21 cellular contexts compared by ENCODE assay signal in genomic region chr2:113967272-113967671, GRCh38.
DNase-seq lines count a peak whose midpoint lies in the region; ATAC-seq and TF ChIP-seq lines count a peak whose summit lies in the region.
"Had no signal": no experiment of that assay in that cellular context is flagged by ENCODE, and none has a peak within 500 bp of the region (broad histone marks: within the 10 kb centered on the region; RNA-seq: fewer than 3 reads in every experiment).

No MANE protein-coding gene starts in this region.

- H3K36me3 Mint-ChIP-seq in activated CD4-positive, alpha-beta T cell treated with anti-CD3 and anti-CD28 coated beads, Interleukin-2, amount 10 ng/mL, durations not matched to agents 24 days and 14 days (ENCODE audit: low read depth) = peaks cover 17% of the 10 kb centered on the region
- H3K36me3 Mint-ChIP-seq in activated CD4-positive, alpha-beta T cell treated with anti-CD3 and anti-CD28 coated beads, Interleukin-2, amount 10 ng/mL, durations not matched to agents 7 days and 5 days (ENCODE audit: low read depth) = peaks cover 28% of the 10 kb centered on the region
- H3K36me3 Mint-ChIP-seq in activated T-helper 2 cell treated with anti-CD3 and anti-CD28 coated beads, Interferon-gamma antibody, Interleukin-2, Interleukin-4, amounts not matched to agents 10 μg/mL and 5 μg/mL and 100 μg/mL, durations not matched to agents 14 hours and 24 hours and 36 hours (ENCODE audit: low read depth) = peaks cover 43% of the 10 kb centered on the region
- H3K36me3 Mint-ChIP-seq in naive B cell = peaks cover 0 to 4% of the 10 kb centered on the region in 2 donors

- H3K9me3 ChIP-seq in DOHH2 (ENCODE audit: control insufficient read depth, insufficient read depth, low read length) = no peaks in the 10 kb centered on the region
- H3K9me3 ChIP-seq: BLaER1 treated with 17β-estradiol and CSF1 and Interleukin-3, amounts not matched to agents 10 nM and 100 nM; lower lobe of right lung; SK-N-SH; vagina had no signal

- H3K4me3 ChIP-seq in DOHH2 (ENCODE audit: low read length) = no peak overlapping the region
- H3K4me3 ChIP-seq: BLaER1 treated with 17β-estradiol and CSF1 and Interleukin-3, amounts not matched to agents 10 nM and 100 nM; coronary artery; lower lobe of right lung; vagina had no signal

- peak overlapping the region; percentile 10 for H3K27ac Mint-ChIP-seq in activated CD4-positive, alpha-beta T cell treated with anti-CD3 and anti-CD28 coated beads, Interleukin-2, amount 10 ng/mL, durations not matched to agents 24 days and 14 days
- H3K27ac Mint-ChIP-seq in activated CD4-positive, alpha-beta T cell treated with anti-CD3 and anti-CD28 coated beads, Interleukin-2, amount 10 ng/mL, durations not matched to agents 7 days and 5 days = no peak overlapping the region
- peak overlapping the region; percentile 17 for H3K27ac Mint-ChIP-seq in activated T-helper 2 cell treated with anti-CD3 and anti-CD28 coated beads, Interferon-gamma antibody, Interleukin-2, Interleukin-4, amounts not matched to agents 10 μg/mL and 5 μg/mL and 100 μg/mL, durations not matched to agents 14 hours and 24 hours and 36 hours
- H3K27ac Mint-ChIP-seq in naive B cell = peak overlapping the region in 4 of 6 donors; percentile 24 to 76 (median 60)
- H3K27ac Mint-ChIP-seq: activated naive CD8-positive, alpha-beta T cell treated with anti-CD3 and anti-CD28 coated beads, Interleukin-2, amount 10 ng/mL, durations not matched to agents 7 days and 5 days; nephron progenitor cell had no signal

- H3K9me2 ChIP-seq in DOHH2 (replicated peaks; ENCODE audit: control insufficient read depth, low read length) = no peaks in the 10 kb centered on the region
- H3K9me2 ChIP-seq: SK-N-SH had no signal

- TF ChIP-seq CTCF in DOHH2 (IDR thresholded peaks at IDR 0.05; ENCODE audit: low read depth, low read length, poor library complexity, severe bottlenecking) = no peak

- H3K36me3 ChIP-seq in DOHH2 (ENCODE audit: control insufficient read depth, low read length) = peaks cover 3% of the 10 kb centered on the region; the same call in 1 of the 2 replicates
- H3K36me3 ChIP-seq: lower lobe of right lung, vagina had no signal

- H3K27ac ChIP-seq in DOHH2 (ENCODE audit: low read depth, low read length) = no peak overlapping the region
- H3K27ac ChIP-seq: BLaER1 treated with 17β-estradiol and CSF1 and Interleukin-3, amounts not matched to agents 10 nM and 100 nM; lower lobe of right lung; vagina had no signal

- H3K79me2 ChIP-seq in DOHH2 (ENCODE audit: control insufficient read depth, low read length) = no peaks in the 10 kb centered on the region

- CTCF ChIA-PET in activated CD4-positive, alpha-beta T cell treated with anti-CD3 and anti-CD28 coated beads, Interleukin-2, amount 10 ng/mL, durations not matched to agents 7 days and 5 days (lab: Charles Lee) = interaction anchor here (1.5 to 2.3 kb wide), 3 partner anchors 11 to 13 kb away, joined by 3 to 8 read pairs (median 5); no protein-coding TSS in a partner anchor

- ATAC-seq in naive B cell (ENCODE audit: low read depth in 2 of 2) = no peak
- no peak for ATAC-seq in HG03442 (IDR thresholded peaks at IDR 0.05; ENCODE audit: unreplicated experiment)
- ATAC-seq: activated CD4-positive, CD25-positive, alpha-beta regulatory T cell treated with anti-CD3 and anti-CD28 coated beads, Interleukin-2, amount 50 U/mL, for 24 hours had no signal

- no peaks in the 10 kb centered on the region for H3K9me3 Mint-ChIP-seq in activated CD4-positive, alpha-beta T cell treated with anti-CD3 and anti-CD28 coated beads, Interleukin-2, amount 10 ng/mL, durations not matched to agents 24 days and 14 days
- H3K9me3 Mint-ChIP-seq in activated CD4-positive, alpha-beta T cell treated with anti-CD3 and anti-CD28 coated beads, Interleukin-2, amount 10 ng/mL, durations not matched to agents 7 days and 5 days = no peaks in the 10 kb centered on the region
- H3K9me3 Mint-ChIP-seq in activated T-helper 2 cell treated with anti-CD3 and anti-CD28 coated beads, Interferon-gamma antibody, Interleukin-2, Interleukin-4, amounts not matched to agents 10 μg/mL and 5 μg/mL and 100 μg/mL, durations not matched to agents 14 hours and 24 hours and 36 hours = no peaks in the 10 kb centered on the region
- H3K9me3 Mint-ChIP-seq in naive B cell = no peaks in the 10 kb centered on the region
- H3K9me3 Mint-ChIP-seq: activated naive CD8-positive, alpha-beta T cell treated with anti-CD3 and anti-CD28 coated beads, Interleukin-2, amount 10 ng/mL, durations not matched to agents 7 days and 5 days; nephron progenitor cell had no signal

- no peak for DNase-seq in activated CD4-positive, alpha-beta T cell treated with anti-CD3 and anti-CD28 coated beads, Interleukin-2, amount 10 ng/mL, durations not matched to agents 24 days and 14 days
- DNase-seq in activated CD4-positive, alpha-beta T cell treated with anti-CD3 and anti-CD28 coated beads, Interleukin-2, amount 10 ng/mL, durations not matched to agents 7 days and 5 days = no peak
- DNase-seq in activated T-helper 2 cell treated with anti-CD3 and anti-CD28 coated beads, Interferon-gamma antibody, Interleukin-2, Interleukin-4, amounts not matched to agents 10 μg/mL and 5 μg/mL and 100 μg/mL, durations not matched to agents 14 hours and 24 hours and 36 hours (ENCODE audit: low spot score) = no peak
- DNase-seq in naive B cell (no peak), midbrain (lab: John Stamatoyannopoulos, UW) (no peak), NAMALWA (ENCODE audit: low spot score) (no peak)
- DNase-seq: activated CD8-positive, alpha-beta memory T cell treated with anti-CD3 and anti-CD28 coated beads, Interleukin-2, amount 50 U/mL, for 48 hours; activated naive CD8-positive, alpha-beta T cell treated with anti-CD3 and anti-CD28 coated beads, Interleukin-2, amount 10 ng/mL, durations not matched to agents 7 days and 5 days; DMS153; lower lobe of right lung; NCI-H187; nephron progenitor cell; SK-N-SH; stimulated activated CD4-positive, alpha-beta T cell treated with anti-CD3 and anti-CD28 coated beads, Interleukin-4, amount 100 ng/mL, for 24 hours; T1000 had no signal

- H3K27me3 Mint-ChIP-seq in activated CD4-positive, alpha-beta T cell treated with anti-CD3 and anti-CD28 coated beads, Interleukin-2, amount 10 ng/mL, durations not matched to agents 24 days and 14 days = no peaks in the 10 kb centered on the region
- H3K27me3 Mint-ChIP-seq in activated CD4-positive, alpha-beta T cell treated with anti-CD3 and anti-CD28 coated beads, Interleukin-2, amount 10 ng/mL, durations not matched to agents 7 days and 5 days = no peaks in the 10 kb centered on the region
- no peaks in the 10 kb centered on the region for H3K27me3 Mint-ChIP-seq in activated T-helper 2 cell treated with anti-CD3 and anti-CD28 coated beads, Interferon-gamma antibody, Interleukin-2, Interleukin-4, amounts not matched to agents 10 μg/mL and 5 μg/mL and 100 μg/mL, durations not matched to agents 14 hours and 24 hours and 36 hours (ENCODE audit: low read depth)
- H3K27me3 Mint-ChIP-seq in naive B cell = no peaks in the 10 kb centered on the region
- H3K27me3 Mint-ChIP-seq: activated naive CD8-positive, alpha-beta T cell treated with anti-CD3 and anti-CD28 coated beads, Interleukin-2, amount 10 ng/mL, durations not matched to agents 7 days and 5 days had no signal

- peaks cover 10% of the 10 kb centered on the region for H3K4me1 Mint-ChIP-seq in activated CD4-positive, alpha-beta T cell treated with anti-CD3 and anti-CD28 coated beads, Interleukin-2, amount 10 ng/mL, durations not matched to agents 24 days and 14 days
- H3K4me1 Mint-ChIP-seq in activated CD4-positive, alpha-beta T cell treated with anti-CD3 and anti-CD28 coated beads, Interleukin-2, amount 10 ng/mL, durations not matched to agents 7 days and 5 days = peaks cover 25% of the 10 kb centered on the region
- H3K4me1 Mint-ChIP-seq in activated T-helper 2 cell treated with anti-CD3 and anti-CD28 coated beads, Interferon-gamma antibody, Interleukin-2, Interleukin-4, amounts not matched to agents 10 μg/mL and 5 μg/mL and 100 μg/mL, durations not matched to agents 14 hours and 24 hours and 36 hours (ENCODE audit: low read depth) = peaks cover 17% of the 10 kb centered on the region
- H3K4me1 Mint-ChIP-seq in naive B cell = peaks cover 36 to 46% (median 45%) of the 10 kb centered on the region in 3 donors

- peak overlapping the region; percentile 41; the same call in 1 of the 2 replicates for H3K4me2 ChIP-seq in DOHH2 (ENCODE audit: low read length)
- H3K4me2 ChIP-seq: SK-N-SH had no signal

- H3K4me3 Mint-ChIP-seq in activated CD4-positive, alpha-beta T cell treated with anti-CD3 and anti-CD28 coated beads, Interleukin-2, amount 10 ng/mL, durations not matched to agents 24 days and 14 days = no peak overlapping the region
- H3K4me3 Mint-ChIP-seq in activated CD4-positive, alpha-beta T cell treated with anti-CD3 and anti-CD28 coated beads, Interleukin-2, amount 10 ng/mL, durations not matched to agents 7 days and 5 days = no peak overlapping the region
- no peak overlapping the region for H3K4me3 Mint-ChIP-seq in activated T-helper 2 cell treated with anti-CD3 and anti-CD28 coated beads, Interferon-gamma antibody, Interleukin-2, Interleukin-4, amounts not matched to agents 10 μg/mL and 5 μg/mL and 100 μg/mL, durations not matched to agents 14 hours and 24 hours and 36 hours (ENCODE audit: low read depth)
- H3K4me3 Mint-ChIP-seq in naive B cell = no peak overlapping the region
- H3K4me3 Mint-ChIP-seq: activated naive CD8-positive, alpha-beta T cell treated with anti-CD3 and anti-CD28 coated beads, Interleukin-2, amount 10 ng/mL, durations not matched to agents 7 days and 5 days; nephron progenitor cell had no signal

- no peaks in the 10 kb centered on the region for H4K20me1 ChIP-seq in DOHH2 (ENCODE audit: control insufficient read depth, insufficient read depth, low read depth, low read length)

- POLR2A ChIA-PET in activated CD4-positive, alpha-beta T cell treated with anti-CD3 and anti-CD28 coated beads, Interleukin-2, amount 10 ng/mL, durations not matched to agents 7 days and 5 days (lab: Charles Lee) = no interaction called here

- intact Hi-C loops in activated CD4-positive, alpha-beta T cell treated with anti-CD3 and anti-CD28 coated beads, Interleukin-2, amount 10 ng/mL, durations not matched to agents 24 days and 14 days (cut with micrococcal nuclease) = no loop called here
- intact Hi-C loops in activated T-helper 2 cell treated with anti-CD3 and anti-CD28 coated beads, Interferon-gamma antibody, Interleukin-2, Interleukin-4, amounts not matched to agents 10 μg/mL and 5 μg/mL and 100 μg/mL, durations not matched to agents 14 hours and 24 hours and 36 hours (cut with micrococcal nuclease) = loop anchor here (5.0 kb wide), 2 partner anchors 45 to 75 kb away; partner anchors contain the start of gene ACTR3

- H3K4me1 ChIP-seq in DOHH2 (ENCODE audit: control insufficient read depth, low read length) = peaks cover 23% of the 10 kb centered on the region
- H3K4me1 ChIP-seq: vagina had no signal

- H3F3A ChIP-seq in DOHH2 (ENCODE audit: control insufficient read depth, insufficient read depth) = peaks cover 38% of the 10 kb centered on the region

- no peaks in the 10 kb centered on the region for H3K27me3 ChIP-seq in DOHH2 (ENCODE audit: control insufficient read depth, low read length)
- H3K27me3 ChIP-seq: BLaER1 treated with 17β-estradiol and CSF1 and Interleukin-3, amounts not matched to agents 10 nM and 100 nM; vagina had no signal
